In the genomic region with DNA sequence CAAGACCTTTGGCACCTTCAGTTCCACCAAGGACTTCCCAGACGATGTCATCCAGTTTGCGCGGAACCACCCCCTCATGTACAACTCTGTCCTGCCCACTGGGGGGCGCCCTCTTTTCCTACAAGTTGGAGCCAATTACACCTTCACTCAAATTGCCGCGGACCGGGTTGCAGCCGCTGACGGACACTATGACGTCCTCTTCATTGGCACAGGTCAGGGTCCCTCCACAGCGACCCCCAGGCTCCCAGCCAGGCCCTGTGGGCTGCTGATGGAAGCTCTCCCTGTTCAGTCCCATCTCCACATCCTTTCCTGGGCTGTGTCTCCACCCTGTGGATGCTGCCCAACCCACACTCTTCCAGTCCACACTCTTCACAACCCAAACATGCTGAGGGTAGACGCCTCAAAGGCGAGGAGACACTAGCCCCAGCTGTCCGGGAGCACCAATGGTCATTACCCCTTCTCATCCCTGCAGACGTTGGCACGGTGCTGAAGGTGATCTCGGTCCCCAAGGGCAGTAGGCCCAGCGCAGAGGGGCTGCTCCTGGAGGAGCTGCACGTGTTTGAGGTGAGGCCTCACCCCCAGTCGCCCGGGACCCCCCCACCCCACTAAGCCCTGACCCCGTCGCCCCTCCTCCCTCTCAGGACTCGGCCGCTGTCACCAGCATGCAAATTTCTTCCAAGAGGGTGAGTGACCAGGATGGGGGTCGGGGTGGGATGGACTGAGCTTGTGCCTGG, we compare ENCODE assay signal across 1 cellular context.
TF ChIP-seq lines count a peak whose summit lies in the region.

No MANE protein-coding gene starts in this region.

TF ChIP-seq in H1, 55 proteins besides CTCF, POLR2A, EP300 and RAD21:
- TF ChIP-seq BRCA1 (IDR thresholded peaks at IDR 0.05; ENCODE audit: low read depth, low read length) (no peak), JUND (IDR thresholded peaks at IDR 0.05; ENCODE audit: low read length) (peak; percentile 56), SIRT6 (IDR thresholded peaks at IDR 0.05; ENCODE audit: low read length) (no peak), POLR2AphosphoS5 (IDR thresholded peaks at IDR 0.05; ENCODE audit: low read depth, low read length) (no peak), RFX5 (IDR thresholded peaks at IDR 0.05; ENCODE audit: borderline replicate concordance, low read depth, low read length) (no peak), SP2 (IDR thresholded peaks at IDR 0.05; ENCODE audit: low read length) (no peak), ASH2L (IDR thresholded peaks at IDR 0.05; ENCODE audit: low read length) (no peak), FOSL1 (IDR thresholded peaks at IDR 0.05; ENCODE audit: insufficient read depth, low read depth, low read length) (no peak), SIX5 (IDR thresholded peaks at IDR 0.05; ENCODE audit: low read depth, low read length) (no peak), YY1 (IDR thresholded peaks at IDR 0.05; ENCODE audit: low read depth, low read length) (no peak), TCF12 (IDR thresholded peaks at IDR 0.05; ENCODE audit: low read depth, low read length) (no peak), SP4 (IDR thresholded peaks at IDR 0.05; ENCODE audit: low read length) (no peak), CEBPB (IDR thresholded peaks at IDR 0.05; ENCODE audit: low read depth, low read length) (no peak), TAF7 (optimal IDR thresholded peaks at IDR 0.05; ENCODE audit: borderline replicate concordance, low read depth, low read length) (no peak), BACH1 (IDR thresholded peaks at IDR 0.05; ENCODE audit: low read length) (no peak), RBBP5 (IDR thresholded peaks at IDR 0.05; ENCODE audit: borderline replicate concordance, low read depth, low read length) (no peak), JUN (IDR thresholded peaks at IDR 0.05; ENCODE audit: low read depth, low read length) (no peak), HDAC2 (IDR thresholded peaks at IDR 0.05; ENCODE audit: borderline replicate concordance in 1 of 2, low read depth in 2 of 2, low read length in 2 of 2) (0 out of 4 replicates have a peak, but pooled peaks of 1 of the 2 experiments have one; percentile 14), SRF (IDR thresholded peaks at IDR 0.05; ENCODE audit: low read depth, low read length) (no peak), NANOG (IDR thresholded peaks at IDR 0.05; ENCODE audit: insufficient read depth, low read depth, low read length, poor library complexity, severe bottlenecking) (peak; percentile 40), SIN3A (conservative IDR thresholded peaks at IDR 0.05 in 1 of 2, IDR thresholded peaks at IDR 0.05 in 1 of 2; ENCODE audit: low read depth in 1 of 2, low read length in 2 of 2) (peak in 1 of 2 experiments; percentile 51; a peak in 1 of 4 replicates), SUZ12 (IDR thresholded peaks at IDR 0.05; ENCODE audit: low read length) (no peak; the same call in 1 of the 2 replicates), KDM1A (IDR thresholded peaks at IDR 0.05; ENCODE audit: borderline replicate concordance, low read length) (no peak), E2F6 (IDR thresholded peaks at IDR 0.05) (peak; percentile 58), TEAD4 (IDR thresholded peaks at IDR 0.05; ENCODE audit: low read depth, low read length) (no peak), BCL11A (IDR thresholded peaks at IDR 0.05; ENCODE audit: low read depth in 2 of 2, low read length in 2 of 2) (no peak), CREB1 (IDR thresholded peaks at IDR 0.05) (peak; percentile 82), CTBP2 (IDR thresholded peaks at IDR 0.05; ENCODE audit: borderline replicate concordance, insufficient read depth, insufficient read length, low read length) (no peak), SAP30 (IDR thresholded peaks at IDR 0.05; ENCODE audit: insufficient read depth, insufficient replicate concordance, low read length) (no peak), MAFK (IDR thresholded peaks at IDR 0.05; ENCODE audit: low read depth, low read length) (no peak), MAX (IDR thresholded peaks at IDR 0.05) (peak; percentile 31; the same call in 1 of the 2 replicates), CBX5 (IDR thresholded peaks at IDR 0.05; ENCODE audit: low read depth, low read length) (no peak), GTF2F1 (IDR thresholded peaks at IDR 0.05; ENCODE audit: borderline replicate concordance, low read depth, low read length) (no peak), USF2 (IDR thresholded peaks at IDR 0.05; ENCODE audit: low read length) (no peak), RNF2 (IDR thresholded peaks at IDR 0.05; ENCODE audit: borderline replicate concordance, low read depth, low read length, missing control alignments, poor library complexity, severe bottlenecking) (no peak), CHD1 (IDR thresholded peaks at IDR 0.05; ENCODE audit: low read depth, low read length) (no peak), NRF1 (IDR thresholded peaks at IDR 0.05; ENCODE audit: low read depth, low read length) (no peak), PHF8 (conservative IDR thresholded peaks at IDR 0.05; ENCODE audit: low read depth, low read length) (no peak), RXRA (IDR thresholded peaks at IDR 0.05; ENCODE audit: insufficient read depth, low read depth, low read length) (no peak), TBP (IDR thresholded peaks at IDR 0.05; ENCODE audit: low read depth, low read length) (no peak), CHD2 (IDR thresholded peaks at IDR 0.05; ENCODE audit: low read length) (no peak), KDM4A (IDR thresholded peaks at IDR 0.05; ENCODE audit: low read depth, low read length, severe bottlenecking) (no peak), SP1 (IDR thresholded peaks at IDR 0.05; ENCODE audit: low read depth, low read length) (peak; percentile 31; the same call in 1 of the 2 replicates), GABPA (IDR thresholded peaks at IDR 0.05; ENCODE audit: borderline replicate concordance, insufficient read depth, low read length) (no peak), KDM5A (IDR thresholded peaks at IDR 0.05; ENCODE audit: low read length) (no peak), HDAC6 (IDR thresholded peaks at IDR 0.05; ENCODE audit: low read depth, low read length) (no peak), EZH2 (IDR thresholded peaks at IDR 0.05; ENCODE audit: low read depth, low read length, severe bottlenecking) (peak; percentile 10), CBX8 (IDR thresholded peaks at IDR 0.05; ENCODE audit: borderline replicate concordance, low read depth, low read length) (no peak), ZNF274 (IDR thresholded peaks at IDR 0.05; ENCODE audit: borderline replicate concordance, extremely low read depth, low read length) (no peak), EGR1 (IDR thresholded peaks at IDR 0.05; ENCODE audit: borderline replicate concordance, low read depth, low read length) (peak; percentile 75), POU5F1 (IDR thresholded peaks at IDR 0.05; ENCODE audit: low read depth, low read length) (no peak), TAF1 (IDR thresholded peaks at IDR 0.05; ENCODE audit: low read depth, low read length) (no peak)
- TF ChIP-seq, protein P1, sequence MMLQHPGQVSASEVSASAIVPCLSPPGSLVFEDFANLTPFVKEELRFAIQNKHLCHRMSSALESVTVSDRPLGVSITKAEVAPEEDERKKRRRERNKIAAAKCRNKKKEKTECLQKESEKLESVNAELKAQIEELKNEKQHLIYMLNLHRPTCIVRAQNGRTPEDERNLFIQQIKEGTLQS (IDR thresholded peaks at IDR 0.05; ENCODE audit: insufficient read depth, low read depth, low read length) = no peak
- TF ChIP-seq, protein P2, sequence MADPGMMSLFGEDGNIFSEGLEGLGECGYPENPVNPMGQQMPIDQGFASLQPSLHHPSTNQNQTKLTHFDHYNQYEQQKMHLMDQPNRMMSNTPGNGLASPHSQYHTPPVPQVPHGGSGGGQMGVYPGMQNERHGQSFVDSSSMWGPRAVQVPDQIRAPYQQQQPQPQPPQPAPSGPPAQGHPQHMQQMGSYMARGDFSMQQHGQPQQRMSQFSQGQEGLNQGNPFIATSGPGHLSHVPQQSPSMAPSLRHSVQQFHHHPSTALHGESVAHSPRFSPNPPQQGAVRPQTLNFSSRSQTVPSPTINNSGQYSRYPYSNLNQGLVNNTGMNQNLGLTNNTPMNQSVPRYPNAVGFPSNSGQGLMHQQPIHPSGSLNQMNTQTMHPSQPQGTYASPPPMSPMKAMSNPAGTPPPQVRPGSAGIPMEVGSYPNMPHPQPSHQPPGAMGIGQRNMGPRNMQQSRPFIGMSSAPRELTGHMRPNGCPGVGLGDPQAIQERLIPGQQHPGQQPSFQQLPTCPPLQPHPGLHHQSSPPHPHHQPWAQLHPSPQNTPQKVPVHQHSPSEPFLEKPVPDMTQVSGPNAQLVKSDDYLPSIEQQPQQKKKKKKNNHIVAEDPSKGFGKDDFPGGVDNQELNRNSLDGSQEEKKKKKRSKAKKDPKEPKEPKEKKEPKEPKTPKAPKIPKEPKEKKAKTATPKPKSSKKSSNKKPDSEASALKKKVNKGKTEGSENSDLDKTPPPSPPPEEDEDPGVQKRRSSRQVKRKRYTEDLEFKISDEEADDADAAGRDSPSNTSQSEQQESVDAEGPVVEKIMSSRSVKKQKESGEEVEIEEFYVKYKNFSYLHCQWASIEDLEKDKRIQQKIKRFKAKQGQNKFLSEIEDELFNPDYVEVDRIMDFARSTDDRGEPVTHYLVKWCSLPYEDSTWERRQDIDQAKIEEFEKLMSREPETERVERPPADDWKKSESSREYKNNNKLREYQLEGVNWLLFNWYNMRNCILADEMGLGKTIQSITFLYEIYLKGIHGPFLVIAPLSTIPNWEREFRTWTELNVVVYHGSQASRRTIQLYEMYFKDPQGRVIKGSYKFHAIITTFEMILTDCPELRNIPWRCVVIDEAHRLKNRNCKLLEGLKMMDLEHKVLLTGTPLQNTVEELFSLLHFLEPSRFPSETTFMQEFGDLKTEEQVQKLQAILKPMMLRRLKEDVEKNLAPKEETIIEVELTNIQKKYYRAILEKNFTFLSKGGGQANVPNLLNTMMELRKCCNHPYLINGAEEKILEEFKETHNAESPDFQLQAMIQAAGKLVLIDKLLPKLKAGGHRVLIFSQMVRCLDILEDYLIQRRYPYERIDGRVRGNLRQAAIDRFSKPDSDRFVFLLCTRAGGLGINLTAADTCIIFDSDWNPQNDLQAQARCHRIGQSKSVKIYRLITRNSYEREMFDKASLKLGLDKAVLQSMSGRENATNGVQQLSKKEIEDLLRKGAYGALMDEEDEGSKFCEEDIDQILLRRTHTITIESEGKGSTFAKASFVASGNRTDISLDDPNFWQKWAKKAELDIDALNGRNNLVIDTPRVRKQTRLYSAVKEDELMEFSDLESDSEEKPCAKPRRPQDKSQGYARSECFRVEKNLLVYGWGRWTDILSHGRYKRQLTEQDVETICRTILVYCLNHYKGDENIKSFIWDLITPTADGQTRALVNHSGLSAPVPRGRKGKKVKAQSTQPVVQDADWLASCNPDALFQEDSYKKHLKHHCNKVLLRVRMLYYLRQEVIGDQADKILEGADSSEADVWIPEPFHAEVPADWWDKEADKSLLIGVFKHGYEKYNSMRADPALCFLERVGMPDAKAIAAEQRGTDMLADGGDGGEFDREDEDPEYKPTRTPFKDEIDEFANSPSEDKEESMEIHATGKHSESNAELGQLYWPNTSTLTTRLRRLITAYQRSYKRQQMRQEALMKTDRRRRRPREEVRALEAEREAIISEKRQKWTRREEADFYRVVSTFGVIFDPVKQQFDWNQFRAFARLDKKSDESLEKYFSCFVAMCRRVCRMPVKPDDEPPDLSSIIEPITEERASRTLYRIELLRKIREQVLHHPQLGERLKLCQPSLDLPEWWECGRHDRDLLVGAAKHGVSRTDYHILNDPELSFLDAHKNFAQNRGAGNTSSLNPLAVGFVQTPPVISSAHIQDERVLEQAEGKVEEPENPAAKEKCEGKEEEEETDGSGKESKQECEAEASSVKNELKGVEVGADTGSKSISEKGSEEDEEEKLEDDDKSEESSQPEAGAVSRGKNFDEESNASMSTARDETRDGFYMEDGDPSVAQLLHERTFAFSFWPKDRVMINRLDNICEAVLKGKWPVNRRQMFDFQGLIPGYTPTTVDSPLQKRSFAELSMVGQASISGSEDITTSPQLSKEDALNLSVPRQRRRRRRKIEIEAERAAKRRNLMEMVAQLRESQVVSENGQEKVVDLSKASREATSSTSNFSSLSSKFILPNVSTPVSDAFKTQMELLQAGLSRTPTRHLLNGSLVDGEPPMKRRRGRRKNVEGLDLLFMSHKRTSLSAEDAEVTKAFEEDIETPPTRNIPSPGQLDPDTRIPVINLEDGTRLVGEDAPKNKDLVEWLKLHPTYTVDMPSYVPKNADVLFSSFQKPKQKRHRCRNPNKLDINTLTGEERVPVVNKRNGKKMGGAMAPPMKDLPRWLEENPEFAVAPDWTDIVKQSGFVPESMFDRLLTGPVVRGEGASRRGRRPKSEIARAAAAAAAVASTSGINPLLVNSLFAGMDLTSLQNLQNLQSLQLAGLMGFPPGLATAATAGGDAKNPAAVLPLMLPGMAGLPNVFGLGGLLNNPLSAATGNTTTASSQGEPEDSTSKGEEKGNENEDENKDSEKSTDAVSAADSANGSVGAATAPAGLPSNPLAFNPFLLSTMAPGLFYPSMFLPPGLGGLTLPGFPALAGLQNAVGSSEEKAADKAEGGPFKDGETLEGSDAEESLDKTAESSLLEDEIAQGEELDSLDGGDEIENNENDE (IDR thresholded peaks at IDR 0.05; ENCODE audit: insufficient replicate concordance, low read length) = no peak
- TF ChIP-seq, protein P3, sequence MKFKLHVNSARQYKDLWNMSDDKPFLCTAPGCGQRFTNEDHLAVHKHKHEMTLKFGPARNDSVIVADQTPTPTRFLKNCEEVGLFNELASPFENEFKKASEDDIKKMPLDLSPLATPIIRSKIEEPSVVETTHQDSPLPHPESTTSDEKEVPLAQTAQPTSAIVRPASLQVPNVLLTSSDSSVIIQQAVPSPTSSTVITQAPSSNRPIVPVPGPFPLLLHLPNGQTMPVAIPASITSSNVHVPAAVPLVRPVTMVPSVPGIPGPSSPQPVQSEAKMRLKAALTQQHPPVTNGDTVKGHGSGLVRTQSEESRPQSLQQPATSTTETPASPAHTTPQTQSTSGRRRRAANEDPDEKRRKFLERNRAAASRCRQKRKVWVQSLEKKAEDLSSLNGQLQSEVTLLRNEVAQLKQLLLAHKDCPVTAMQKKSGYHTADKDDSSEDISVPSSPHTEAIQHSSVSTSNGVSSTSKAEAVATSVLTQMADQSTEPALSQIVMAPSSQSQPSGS (IDR thresholded peaks at IDR 0.05; ENCODE audit: low read length) = peak; percentile 95
